Comparison of ENCODE assay signal across 8 cellular contexts in genomic region chr15:78299302-78300102, GRCh38. TPM values are rescaled to one million over a fixed set of nuclear protein-coding genes. Genes with fewer than 3 reads are reported as not detected.
A peak's percentile ranks its signal among the peaks of the same experiment; 100 is the strongest.
DNase-seq lines count a peak whose midpoint lies in the region; ATAC-seq, FAIRE-seq and TF ChIP-seq lines count a peak whose summit lies in the region.

TSS of gene SKIC8 (minus strand) at chr15:78299609. CDS start at chr15:78295686, 3,923 bp downstream.

- peak within 1 kb of the TSS; percentile 89 for H3K4me2 ChIP-seq in K562 (ENCODE audit: insufficient read depth, low read length)

- H3K27ac ChIP-seq in K562 (ENCODE audit: extremely low read depth, low read depth, low read length) (peak within 1 kb of the TSS; percentile 92), iPS DF 6.9 (ENCODE audit: low read length) (no peak within 1 kb of the TSS), gastrocnemius medialis (peak within 1 kb of the TSS; percentile 84 to 88 (median 85))

- H3K9me1 ChIP-seq in K562 (ENCODE audit: control insufficient read depth, insufficient read depth, low read length) = no peaks in the 10 kb centered on the region

- TF ChIP-seq POLR2A in GM18526 (IDR thresholded peaks at IDR 0.05; ENCODE audit: extremely low read depth, insufficient read length) (peak; percentile 91), K562 (conservative IDR thresholded peaks at IDR 0.05) (peak; percentile 95), gastrocnemius medialis (IDR thresholded peaks at IDR 0.05) (peak; percentile 78 to 85)

- H3K4me3 ChIP-seq in K562 = peak within 1 kb of the TSS; percentile 82
- H3K4me3 ChIP-seq in iPS DF 6.9 (ENCODE audit: low read length) = peak within 1 kb of the TSS; percentile 98
- H3K4me3 ChIP-seq in gastrocnemius medialis = peak within 1 kb of the TSS; percentile 74 to 98 (median 92)

- H4K20me1 ChIP-seq in K562 (replicated peaks; ENCODE audit: control insufficient read depth, insufficient read depth, low read length) = no peaks in the 10 kb centered on the region

- POLR2A ChIA-PET in K562 (lab: Yijun Ruan, JAX) = interaction anchor here (0.7 to 2.4 kb wide), 20 partner anchors 8 to 241 kb away, joined by 3 to 12 read pairs (median 4); partner anchors contain the start of genes IREB2 and PSMA4

- peak; percentile 88 for FAIRE-seq in A204.1 (lab: Jason Lieb, UNC)
- FAIRE-seq in TTC549 (lab: Jason Lieb, UNC) = peak; percentile 56
- FAIRE-seq in K562 (lab: Jason Lieb, UNC) = peak; percentile 98

- DNase-seq in NCI-H2107 (lab: John Stamatoyannopoulos, UW) = peak; percentile 83
- peak; percentile 92 to 97 (median 94) for DNase-seq in K562 (ENCODE audit: extremely low read depth in 1 of 4, low spot score in 3 of 4)
- DNase-seq in iPS DF 6.9 (ENCODE audit: low read depth, low spot score) = peak; percentile 79
- peak; percentile 80 to 91 for DNase-seq in gastrocnemius medialis

- CTCF ChIA-PET in K562 (lab: Yijun Ruan, JAX; ENCODE audit: low intra/inter-chr PET ratio) = no interaction called here

- intact Hi-C loops in K562 (cut with micrococcal nuclease) = no loop called here
- intact Hi-C loops in gastrocnemius medialis (cut with DNase I; ENCODE audit: low total_unique reads) = loop anchor here (1.0 to 2.0 kb wide), 2 partner anchors 35 to 139 kb away; partner anchors contain the start of genes DNAJA4 and IREB2

- 0% methylated on average over 45 of the region's 49 CpGs for WGBS in K562 (ENCODE audit: insufficient coverage, low coverage, missing lambda C conversion rate)
- no CpG with 5 or more reads among the region's 49 CpGs for WGBS in iPS DF 6.9 (ENCODE audit: insufficient coverage, insufficient read length)

- TSS peak; percentile 85 for BruUV-seq in K562 (replicated peaks; lab: Mats Ljungman, UMichigan)

- H3K27me3 ChIP-seq in K562 (ENCODE audit: control insufficient read depth in 2 of 2, insufficient read depth in 2 of 2, low read length in 2 of 2) = no peaks in the 10 kb centered on the region
- H3K27me3 ChIP-seq in iPS DF 6.9 (ENCODE audit: control insufficient read depth, insufficient read depth, low read length) = no peaks in the 10 kb centered on the region
- no peaks in the 10 kb centered on the region for H3K27me3 ChIP-seq in gastrocnemius medialis

- peak; percentile 87 for ATAC-seq in HG03066 (IDR thresholded peaks at IDR 0.05; ENCODE audit: low read depth, unreplicated experiment)
- ATAC-seq in K562 = peak; percentile 91
- peak; percentile 92 to 95 for ATAC-seq in gastrocnemius medialis

- TF ChIP-seq EP300 in K562 (IDR thresholded peaks at IDR 0.05; ENCODE audit: low read length) = peak; percentile 25; the same call in 1 of the 2 replicates

- TF ChIP-seq CTCF in K562 (IDR thresholded peaks at IDR 0.05 in 2 of 3, conservative IDR thresholded peaks at IDR 0.05 in 1 of 3; ENCODE audit: insufficient read depth in 2 of 3, low read depth in 1 of 3, low read length in 3 of 3) = 0 out of 6 replicates have a peak, but pooled peaks of 1 of the 3 experiments have one; percentile 9
- TF ChIP-seq CTCF in gastrocnemius medialis (IDR thresholded peaks at IDR 0.05 in 4 of 5, conservative IDR thresholded peaks at IDR 0.05 in 1 of 5) = no peak

- peaks cover 40% of the 10 kb centered on the region for H3K79me2 ChIP-seq in K562 (ENCODE audit: control insufficient read depth, insufficient read depth, low read length)

- no peaks in the 10 kb centered on the region for H3K9me3 ChIP-seq in K562 (replicated peaks; ENCODE audit: control insufficient read depth, insufficient read depth, low read depth, low read length)
- H3K9me3 ChIP-seq in iPS DF 6.9 (ENCODE audit: control insufficient read depth, insufficient read depth, low read length) = no peaks in the 10 kb centered on the region
- H3K9me3 ChIP-seq in gastrocnemius medialis = no peaks in the 10 kb centered on the region

- no peak for TF ChIP-seq RAD21 in K562 (CRISPR knock-in tag; conservative IDR thresholded peaks at IDR 0.05 in 1 of 2, IDR thresholded peaks at IDR 0.05 in 1 of 2)

- peaks cover 22% of the 10 kb centered on the region for H3K36me3 ChIP-seq in K562 (ENCODE audit: control insufficient read depth, insufficient read depth, low read length)
- no peaks in the 10 kb centered on the region for H3K36me3 ChIP-seq in iPS DF 6.9 (ENCODE audit: control insufficient read depth, insufficient read depth, low read length)
- no peaks in the 10 kb centered on the region for H3K36me3 ChIP-seq in gastrocnemius medialis

- H3K4me1 ChIP-seq in K562 (replicated peaks in 1 of 2; ENCODE audit: control insufficient read depth in 2 of 2, insufficient read depth in 2 of 2, low read length in 2 of 2) (peaks cover 25 to 28% of the 10 kb centered on the region in 2 experiments), iPS DF 6.9 (ENCODE audit: control insufficient read depth, insufficient read depth, low read length) (0 out of 2 replicates have a peak, but pooled peaks cover 1% of the 10 kb centered on the region), gastrocnemius medialis (peaks cover 16 to 19% of the 10 kb centered on the region in 2 donors)

- in situ Hi-C loops in K562 (cut with MboI) (no loop called here), gastrocnemius medialis (cut with MboI; ENCODE audit: low sequenced_read_pairs in 4 of 4) (loop anchor here in 2 of 4 donors (10.0 kb wide), 2 partner anchors 125 to 135 kb away; partner anchors contain the start of gene IREB2 (in 1 of the 2))

- H2AFZ ChIP-seq in K562 (ENCODE audit: low read depth, low read length) = peak within 1 kb of the TSS; percentile 79

- H3K9ac ChIP-seq in K562 (ENCODE audit: insufficient read depth in 1 of 2, low read depth in 2 of 2, low read length in 2 of 2) = peak within 1 kb of the TSS; percentile 85 to 100

TF ChIP-seq in K562, 482 proteins besides CTCF, POLR2A, EP300 and RAD21 (continues in another document):
- TF ChIP-seq L3MBTL2 (IDR thresholded peaks at IDR 0.05) (peak; percentile 20), SIN3B (IDR thresholded peaks at IDR 0.05; ENCODE audit: low read depth) (peak; percentile 93), ELF1 (tag; IDR thresholded peaks at IDR 0.05) (peak; percentile 92), RBM17 (IDR thresholded peaks at IDR 0.05; ENCODE audit: borderline replicate concordance, low read depth, low read length) (no peak), FOXK2 (conservative IDR thresholded peaks at IDR 0.05 in 1 of 2, IDR thresholded peaks at IDR 0.05 in 1 of 2; ENCODE audit: low read depth in 2 of 2) (peak; percentile 82 to 85), BRD9 (IDR thresholded peaks at IDR 0.05; ENCODE audit: low read depth, partially characterized antibody) (peak; percentile 53), CREB3 (tag; conservative IDR thresholded peaks at IDR 0.05; ENCODE audit: low read depth) (no peak), SRF (CRISPR knock-in tag; IDR thresholded peaks at IDR 0.05) (peak in 1 of 2 experiments; percentile 69; a peak in 1 of 4 replicates), NR2C1 (IDR thresholded peaks at IDR 0.05) (peak; percentile 83), NR2C1 (tag; IDR thresholded peaks at IDR 0.05) (peak; percentile 93), GMEB1 (CRISPR knock-in tag; IDR thresholded peaks at IDR 0.05) (peak; percentile 85), LCOR (CRISPR knock-in tag; IDR thresholded peaks at IDR 0.05) (peak; percentile 63; the same call in 1 of the 2 replicates), FOXP1 (CRISPR knock-in tag; IDR thresholded peaks at IDR 0.05) (peak; percentile 82; the same call in 1 of the 2 replicates)

RNA-seq across cellular contexts. Expression of gene SKIC8, which starts in this region (rescaled TPM):
- total RNA-seq in K562 (2011; cell fraction: chromatin; rRNA removed; ENCODE audit: low replicate concordance) = 61.2 and 107 TPM in 2 replicates
- 40.1 and 43.9 TPM in 2 replicates for total RNA-seq in K562 (2011; cell fraction: nucleolus; rRNA removed)
- total RNA-seq in K562 (2011; cell fraction: nucleoplasm; rRNA removed) = 76.0 and 92.8 TPM in 2 replicates
- total RNA-seq in K562 (2014; rRNA removed) (99.3 and 118 TPM in 2 replicates), K562 (2014; rRNA removed; fragmentation: Illumina TruSeq; extraction: Trizol) (139 and 146 TPM in 2 replicates), K562 (2015; rRNA removed; fragmentation: Illumina TruSeq; extraction: Trizol) (152 and 164 TPM in 2 replicates), K562 (2021) (79.5 and 87.3 TPM in 2 replicates), gastrocnemius medialis (10 to 100 TPM; 36.9 to 48.6 (median 42.7) TPM)
- polyA plus RNA-seq in K562 (2011; rRNA removed) (158 and 224 TPM in 2 replicates), K562 (2014; fragmentation: Illumina TruSeq; extraction: Trizol) (124 and 127 TPM in 2 replicates), K562 (2014; fragmentation: Nextera tagmentation; extraction: Ambion mirVana) (100 to 1,000 TPM; 352 to 389 TPM), K562 (2014; rRNA removed) (140 and 168 TPM in 2 replicates)
- polyA plus RNA-seq in K562 (2011; cell fraction: cytosol; rRNA removed) = 108 and 162 TPM in 2 replicates
- polyA plus RNA-seq in K562 (2011; cell fraction: nucleus; rRNA removed) = 96.8 and 114 TPM in 2 replicates
- 60.8 and 135 TPM in 2 replicates for polyA plus RNA-seq in K562 (2012)
- polyA minus RNA-seq in K562 (2011; rRNA and poly(A)+ RNA removed) = 124 and 180 TPM in 2 replicates
- 51.6 and 80.3 TPM in 2 replicates for polyA minus RNA-seq in K562 (2011; cell fraction: cytosol; rRNA and poly(A)+ RNA removed)
- polyA minus RNA-seq in K562 (2011; cell fraction: nucleus; rRNA and poly(A)+ RNA removed) = 30.0 and 50.1 TPM in 2 replicates
